8 cellular contexts compared by ENCODE assay signal in genomic region chr19:36916991-36917390, GRCh38. TPM values are rescaled to one million over a fixed set of nuclear protein-coding genes. Genes with fewer than 3 reads are reported as not detected.
DNase-seq lines count a peak whose midpoint lies in the region; ATAC-seq and TF ChIP-seq lines count a peak whose summit lies in the region.

No MANE protein-coding gene starts in this region.

- no peak for TF ChIP-seq RAD21 in SK-N-SH (IDR thresholded peaks at IDR 0.05; ENCODE audit: low read length)

- ATAC-seq in GM18505 (IDR thresholded peaks at IDR 0.05; ENCODE audit: unreplicated experiment), result no peak

- no peaks in the 10 kb centered on the region for H3K27me3 ChIP-seq in SK-N-SH (ENCODE audit: insufficient read depth)
- H3K27me3 ChIP-seq in fibroblast of lung (ENCODE audit: control insufficient read depth, insufficient read depth, low read length), result no peaks in the 10 kb centered on the region
- no peaks in the 10 kb centered on the region for H3K27me3 ChIP-seq in osteoblast (ENCODE audit: insufficient read depth, low read length)

- H2AFZ ChIP-seq in SK-N-SH (ENCODE audit: low read depth), result peak overlapping the region; percentile 88
- peak overlapping the region; percentile 95 for H2AFZ ChIP-seq in fibroblast of lung (ENCODE audit: low read length)
- H2AFZ ChIP-seq in osteoblast (ENCODE audit: low read length), result peak overlapping the region; percentile 99

- TF ChIP-seq EP300 in SK-N-SH (IDR thresholded peaks at IDR 0.05; ENCODE audit: borderline replicate concordance in 1 of 2, low read depth in 1 of 2, low read length in 1 of 2), result no peak

- CTCF ChIA-PET in SK-N-SH (lab: Yijun Ruan, JAX), result interaction anchor here (2.0 kb wide), 1 partner anchor 12 kb away, joined by 5 read pairs; no protein-coding TSS in a partner anchor

- H3K36me3 ChIP-seq in SK-N-SH (replicated peaks in 1 of 2; ENCODE audit: control insufficient read depth in 1 of 2, insufficient read depth in 2 of 2, low read length in 1 of 2), result peaks cover 40 to 64% of the 10 kb centered on the region in 2 experiments
- H3K36me3 ChIP-seq in fibroblast of lung (ENCODE audit: control insufficient read depth, insufficient read depth, low read length), result peaks cover 2% of the 10 kb centered on the region
- H3K36me3 ChIP-seq in osteoblast (ENCODE audit: insufficient read depth, low read length), result peaks cover 14% of the 10 kb centered on the region

- H3K27ac ChIP-seq in SK-N-SH (ENCODE audit: low read depth in 2 of 2, low read length in 1 of 2) (peak overlapping the region; percentile 82 to 97; a peak in 3 of 4 replicates), fibroblast of lung (ENCODE audit: insufficient read depth, low read length) (peak overlapping the region; percentile 97), osteoblast (ENCODE audit: low read depth, low read length) (peak overlapping the region; percentile 84)

- H3K9ac ChIP-seq in SK-N-SH, result peak overlapping the region; percentile 69
- H3K9ac ChIP-seq in fibroblast of lung (ENCODE audit: insufficient read depth, low read length), result peak overlapping the region; percentile 98

- DNase-seq in NCI-H1417 (lab: John Stamatoyannopoulos, UW) (peak in 2 of 3 experiments; percentile 8 to 27), NCI-H1417 treated with DMSO at 0.1 percent for 48 hours (lab: John Stamatoyannopoulos, UW) (no peak), SK-N-SH (peak; percentile 58), fibroblast of lung (ENCODE audit: low read depth in 2 of 2) (peak; percentile 55 to 57), osteoblast (ENCODE audit: insufficient read length, low spot score, missing footprints) (peak; percentile 49), ecto neural progenitor cell (ENCODE audit: low spot score) (no peak), NCI-H1092 (lab: John Stamatoyannopoulos, UW) (no peak)

- no peak for TF ChIP-seq POLR2A in GM18505 (IDR thresholded peaks at IDR 0.05; ENCODE audit: borderline replicate concordance, extremely low read depth, insufficient read depth, insufficient read length)

- no peaks in the 10 kb centered on the region for H3K9me2 ChIP-seq in SK-N-SH

- peaks cover 11% of the 10 kb centered on the region for H3F3A ChIP-seq in SK-N-SH (replicated peaks; ENCODE audit: insufficient read depth)

- POLR2A ChIA-PET in SK-N-SH (lab: Yijun Ruan, JAX), result interaction anchor here (0.9 kb wide), 1 partner anchor 78 kb away, joined by 3 read pairs; the partner anchor contains the start of gene ZNF790

- H3K4me3 ChIP-seq in SK-N-SH (ENCODE audit: low read depth in 2 of 2, low read length in 1 of 2), result peak overlapping the region; percentile 66 to 85
- peak overlapping the region; percentile 55 to 99 (median 80) for H3K4me3 ChIP-seq in fibroblast of lung (replicated peaks in 1 of 4; ENCODE audit: control extremely low read depth in 1 of 4, insufficient read depth in 1 of 4, low read depth in 3 of 4, low read length in 4 of 4)
- H3K4me3 ChIP-seq in osteoblast (ENCODE audit: insufficient read depth, low read length), result peak overlapping the region; percentile 81

- H3K4me1 ChIP-seq in SK-N-SH (ENCODE audit: control insufficient read depth in 1 of 2, insufficient read depth in 2 of 2, low read depth in 1 of 2, low read length in 1 of 2), result peaks cover 0 to 12% of the 10 kb centered on the region in 2 experiments; a peak in 2 of 4 replicates
- H3K4me1 ChIP-seq in fibroblast of lung (ENCODE audit: control insufficient read depth, extremely low read depth, insufficient read depth, low read length), result no peaks in the 10 kb centered on the region
- H3K4me1 ChIP-seq in osteoblast (ENCODE audit: insufficient read depth, low read length), result peaks cover 7% of the 10 kb centered on the region

- no peaks in the 10 kb centered on the region for H4K20me1 ChIP-seq in SK-N-SH (ENCODE audit: insufficient read depth)
- no peaks in the 10 kb centered on the region for H4K20me1 ChIP-seq in fibroblast of lung (ENCODE audit: control insufficient read depth, extremely low read depth, insufficient read depth, low read length)
- no peaks in the 10 kb centered on the region for H4K20me1 ChIP-seq in osteoblast (ENCODE audit: insufficient read depth, low read length)

- H3K4me2 ChIP-seq in SK-N-SH, result peak overlapping the region; percentile 67
- peak overlapping the region; percentile 82 for H3K4me2 ChIP-seq in fibroblast of lung (ENCODE audit: extremely low read depth, insufficient read depth, low read length)
- H3K4me2 ChIP-seq in osteoblast (ENCODE audit: insufficient read depth, low read length), result peak overlapping the region; percentile 78

- TF ChIP-seq CTCF in SK-N-SH (IDR thresholded peaks at IDR 0.05), result no peak
- TF ChIP-seq CTCF in fibroblast of lung (conservative IDR thresholded peaks at IDR 0.05 in 1 of 2, IDR thresholded peaks at IDR 0.05 in 1 of 2; ENCODE audit: low read depth in 1 of 2, low read length in 2 of 2), result no peak
- TF ChIP-seq CTCF in osteoblast (IDR thresholded peaks at IDR 0.05; ENCODE audit: extremely low read depth, low read depth, low read length), result no peak

- H3K9me3 ChIP-seq in SK-N-SH (0 out of 2 replicates have a peak, but pooled peaks cover 7% of the 10 kb centered on the region), fibroblast of lung (ENCODE audit: control insufficient read depth, insufficient read depth, low read depth, low read length) (no peaks in the 10 kb centered on the region), osteoblast (ENCODE audit: low read depth, low read length) (no peaks in the 10 kb centered on the region)

- peaks cover 15% of the 10 kb centered on the region; the same call in 1 of the 2 replicates for H3K79me2 ChIP-seq in SK-N-SH (ENCODE audit: insufficient read depth)
- H3K79me2 ChIP-seq in fibroblast of lung (ENCODE audit: control insufficient read depth, insufficient read depth, low read length), result peaks cover 4% of the 10 kb centered on the region
- peaks cover 17% of the 10 kb centered on the region for H3K79me2 ChIP-seq in osteoblast (ENCODE audit: insufficient read depth, low read length)

- WGBS in SK-N-SH (ENCODE audit: low lambda C conversion rate), result 38% methylated on average over 7 of the region's 7 CpGs

TF ChIP-seq in SK-N-SH, 30 proteins besides CTCF, POLR2A, EP300 and RAD21:
- no peak for TF ChIP-seq SMC3 (IDR thresholded peaks at IDR 0.05; ENCODE audit: low read depth, low read length)
- TF ChIP-seq MXI1 (IDR thresholded peaks at IDR 0.05; ENCODE audit: low read depth, low read length), result peak; percentile 76
- TF ChIP-seq NRF1 (IDR thresholded peaks at IDR 0.05; ENCODE audit: low read depth, low read length), result peak; percentile 22; the same call in 1 of the 2 replicates

RNA-seq across cellular contexts. Expression of gene ZNF568, which starts 0.9 kb away (rescaled TPM):
- polyA plus RNA-seq in SK-N-SH (2012; rRNA removed) (5.5 and 7.2 TPM in 2 replicates), fibroblast of lung (6.0 and 9.0 TPM in 2 replicates)
- polyA plus RNA-seq in SK-N-SH (2012; cell fraction: cytosol; rRNA removed), result 6.6 and 8.2 TPM in 2 replicates
- polyA plus RNA-seq in SK-N-SH (2012; cell fraction: nucleus; rRNA removed), result 3.8 and 5.6 TPM in 2 replicates
- total RNA-seq in fibroblast of lung (20.8 and 33.2 TPM in 2 replicates), osteoblast (13.3 and 14.8 TPM in 2 replicates)
- polyA plus RNA-seq in fibroblast of lung (2012), result 5.0 and 6.7 TPM in 2 replicates
- polyA minus RNA-seq in fibroblast of lung (ENCODE audit: low replicate concordance), result 2.4 and 4.0 TPM in 2 replicates

RNA-seq across cellular contexts. Expression of gene ZNF829, which starts 0.9 kb away (rescaled TPM):
- polyA plus RNA-seq in SK-N-SH (2012; rRNA removed), result 0.72 and 0.99 TPM in 2 replicates
- polyA plus RNA-seq in SK-N-SH (2012; cell fraction: cytosol; rRNA removed), result 0.85 and 0.91 TPM in 2 replicates
- 0.49 and 0.98 TPM in 2 replicates for polyA plus RNA-seq in SK-N-SH (2012; cell fraction: nucleus; rRNA removed)
- 2.5 and 2.8 TPM in 2 replicates for total RNA-seq in fibroblast of lung
- polyA plus RNA-seq in fibroblast of lung, result 2.2 and 2.3 TPM in 2 replicates
- polyA plus RNA-seq in fibroblast of lung (2012), result 1.6 and 2.1 TPM in 2 replicates
- polyA minus RNA-seq in fibroblast of lung (ENCODE audit: low replicate concordance), result 0.78 TPM in 1 of 2 replicates, not detected in the other
- 4.0 and 4.7 TPM in 2 replicates for total RNA-seq in osteoblast

Comparison
In these comparisons a context has a peak if more than half of its experiments do, and no peak if none do; other contexts are left out.
1. DNase-seq: peak in NCI-H1417 (2 of 3), SK-N-SH (single experiment), fibroblast of lung (2 of 2) and osteoblast (single experiment); none in NCI-H1417 treated with DMSO at 0.1 percent for 48 hours (single experiment), ecto neural progenitor cell (single experiment) and NCI-H1092 (single experiment).
2. Peak in every context shown above with its lines, with median percentiles within 50 percentile points of each other: H2AFZ ChIP-seq, H3K27ac ChIP-seq, H3K4me2 ChIP-seq and H3K4me3 ChIP-seq.